ENCODE assay signal across 1 cellular context in genomic region chr1:33577663-33578062, GRCh38.
TF ChIP-seq lines count a peak whose summit lies in the region.

No MANE protein-coding gene starts in this region.

TF ChIP-seq in WTC11, 78 proteins besides CTCF, POLR2A, EP300 and RAD21 (continued from another document):
- no peak for TF ChIP-seq PREB (CRISPR knock-in tag; IDR thresholded peaks at IDR 0.05; ENCODE audit: borderline replicate concordance)
